21 cellular contexts compared by ENCODE assay signal in genomic region chr3:127091376-127091775, GRCh38.
"Had no signal": no experiment of that assay in that cellular context is flagged by ENCODE, and none has a peak within 500 bp of the region (broad histone marks: within the 10 kb centered on the region; RNA-seq: fewer than 3 reads in every experiment).

No MANE protein-coding gene starts in this region.

- FAIRE-seq: frontal cortex, keratinocyte had no signal

- ATAC-seq: esophagus mucosa; left cardiac atrium; natural killer cell treated with Interleukin-12 subunit alpha and Interleukin-12 subunit beta and Interleukin-15 and Interleukin-18, amount 100 ng/mL, for 72 hours; psoas muscle had no signal

- H3K4me1 ChIP-seq: psoas muscle, sigmoid colon had no signal

- H3K4me3 ChIP-seq: dorsolateral prefrontal cortex, lung, psoas muscle, sigmoid colon, skin epidermis had no signal

- H3K27me3 ChIP-seq: neutrophil, sigmoid colon had no signal

- H3K27ac ChIP-seq: dorsolateral prefrontal cortex, neutrophil, psoas muscle, sigmoid colon, skin epidermis had no signal

- H3K9me3 ChIP-seq: neutrophil, psoas muscle, sigmoid colon had no signal

- DNase-seq: cortex of kidney; effector CD8-positive, alpha-beta T cell; glutamatergic neuron; immature natural killer cell; left cardiac atrium; left ventricle myocardium superior; mesenchymal stem cell; midbrain; sigmoid colon; stimulated activated CD4-positive, alpha-beta T cell treated with anti-CD3 and anti-CD28 coated beads, Interleukin-2, amount 100 ng/mL, for 48 hours; stimulated activated naive CD4-positive, alpha-beta T cell treated with Interleukin-2 at 50 U/mL for 16 hours; trophoblast cell had no signal

- H3K36me3 ChIP-seq: neutrophil, sigmoid colon had no signal
